Comparison of ENCODE assay signal across 9 cellular contexts in the genomic region with DNA sequence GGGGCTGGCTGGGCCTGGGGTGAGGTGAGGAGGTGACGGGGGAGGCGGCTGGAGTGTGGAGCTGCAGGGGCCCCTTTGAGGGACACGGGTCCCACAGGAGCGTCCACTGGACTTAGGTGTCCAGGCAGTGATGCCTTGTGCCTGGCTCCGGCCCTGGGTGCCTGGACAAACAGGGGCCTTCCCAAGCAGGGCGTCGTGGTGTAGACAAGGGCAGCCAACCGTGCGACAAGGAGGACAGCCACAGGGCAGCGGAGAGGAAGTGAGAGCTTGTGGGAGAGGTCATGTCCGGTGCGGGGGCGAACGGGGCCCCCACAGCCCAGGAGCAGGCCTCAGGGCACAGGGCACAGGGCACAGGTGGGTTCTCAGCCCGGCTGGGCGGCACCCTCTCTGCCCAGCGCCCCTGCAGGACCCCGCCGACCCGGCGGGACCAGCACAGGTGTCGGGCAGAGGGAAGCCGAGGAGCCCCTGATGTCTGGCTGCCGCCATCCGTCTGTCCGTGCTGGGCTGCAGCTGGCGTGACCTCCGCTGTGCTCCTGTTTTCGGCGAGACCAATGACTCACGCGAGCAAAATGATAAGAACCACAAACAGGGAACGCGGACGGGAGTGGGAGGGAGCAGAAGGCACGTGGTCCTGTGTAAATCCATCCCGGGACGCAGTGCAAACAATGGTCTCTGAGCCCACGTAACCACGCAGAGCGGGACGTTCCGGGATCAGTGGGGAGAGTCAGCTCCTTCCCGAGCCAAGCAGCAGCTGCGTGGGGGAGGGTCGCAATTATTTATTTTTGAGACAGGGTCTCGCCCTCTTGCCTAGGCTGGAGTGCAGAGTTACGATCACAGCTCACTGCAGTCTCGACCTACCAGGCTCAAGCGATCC. TPM values are rescaled to one million over a fixed set of nuclear protein-coding genes. Genes with fewer than 3 reads are reported as not detected.
DNase-seq lines count a peak whose midpoint lies in the region; ATAC-seq and TF ChIP-seq lines count a peak whose summit lies in the region.
"Had no signal": no experiment of that assay in that cellular context is flagged by ENCODE, and none has a peak within 500 bp of the region (broad histone marks: within the 10 kb centered on the region; RNA-seq: fewer than 3 reads in every experiment).

No MANE protein-coding gene starts in this region.

- H2BK15ac ChIP-seq in mesenchymal stem cell (ENCODE audit: low read depth, poor library complexity, severe bottlenecking), result peak overlapping the region; percentile 88

- no peaks in the 10 kb centered on the region for H3K36me3 ChIP-seq in adipocyte (ENCODE audit: control insufficient read depth, insufficient read depth, low read length, severe bottlenecking)
- no peaks in the 10 kb centered on the region for H3K36me3 ChIP-seq in mesenchymal stem cell (ENCODE audit: control insufficient read depth in 1 of 2, insufficient read depth in 2 of 2, low read depth in 1 of 2, low read length in 2 of 2)

- H3K27me3 ChIP-seq in adipocyte (replicated peaks; ENCODE audit: control insufficient read depth, insufficient read depth, low read length), result no peaks in the 10 kb centered on the region
- no peaks in the 10 kb centered on the region for H3K27me3 ChIP-seq in mesenchymal stem cell (ENCODE audit: control insufficient read depth in 1 of 2, insufficient read depth in 1 of 2, low read length in 2 of 2)

- H4K8ac ChIP-seq in mesenchymal stem cell (ENCODE audit: low read length), result peak overlapping the region; percentile 72

- no peaks in the 10 kb centered on the region for H3K79me1 ChIP-seq in mesenchymal stem cell (replicated peaks; ENCODE audit: low read length, poor library complexity, severe bottlenecking)

- peak overlapping the region; percentile 80 for H4K91ac ChIP-seq in mesenchymal stem cell (ENCODE audit: low read length)

- H2BK12ac ChIP-seq in mesenchymal stem cell (ENCODE audit: low read length in 2 of 2), result peak overlapping the region; percentile 28 to 70

- peak overlapping the region in 1 of 2 experiments; percentile 84 for H3K14ac ChIP-seq in mesenchymal stem cell (ENCODE audit: low read length in 2 of 2)

- no peak for TF ChIP-seq CTCF in 22Rv1 (IDR thresholded peaks at IDR 0.05)

- no peak overlapping the region for H2BK5ac ChIP-seq in mesenchymal stem cell (ENCODE audit: low read depth, low read length, poor library complexity, severe bottlenecking)

- peak overlapping the region in 1 of 2 experiments; percentile 70 for H3K4ac ChIP-seq in mesenchymal stem cell (ENCODE audit: low read depth in 1 of 2, low read length in 2 of 2)

- no peak overlapping the region for H3K23ac ChIP-seq in mesenchymal stem cell (ENCODE audit: low read length in 2 of 2)

- peak overlapping the region; percentile 31 for H2AK5ac ChIP-seq in mesenchymal stem cell (ENCODE audit: low read length, severe bottlenecking)

- H3K9me3 ChIP-seq in adipocyte (ENCODE audit: control insufficient read depth, low read length) (no peaks in the 10 kb centered on the region), mesenchymal stem cell (ENCODE audit: control insufficient read depth, low read length) (no peaks in the 10 kb centered on the region)

- TF ChIP-seq POLR2A in GM19099 (IDR thresholded peaks at IDR 0.05; ENCODE audit: extremely low read depth, insufficient read length, low read depth), result peak; percentile 50

- H3K4me2 ChIP-seq in mesenchymal stem cell (ENCODE audit: low read length, poor library complexity, severe bottlenecking), result peak overlapping the region; percentile 26

- 60% methylated on average over 50 of the region's 50 CpGs for WGBS in mesenchymal stem cell

- H3K4me1 ChIP-seq in adipocyte (ENCODE audit: control insufficient read depth, insufficient read depth, low read length), result peaks cover 11% of the 10 kb centered on the region
- peaks cover 32% of the 10 kb centered on the region for H3K4me1 ChIP-seq in mesenchymal stem cell (ENCODE audit: control insufficient read depth, insufficient read depth, low read depth, low read length)

- H3K18ac ChIP-seq in mesenchymal stem cell (ENCODE audit: low read depth in 1 of 2, low read length in 2 of 2), result peak overlapping the region; percentile 73 to 81

- peak; percentile 74 for ATAC-seq in HG03354 (IDR thresholded peaks at IDR 0.05; ENCODE audit: poor library complexity, severe bottlenecking, unreplicated experiment)

- H3K9ac ChIP-seq in adipocyte (ENCODE audit: low read length) (peak overlapping the region; percentile 32), mesenchymal stem cell (ENCODE audit: low read length) (peak overlapping the region; percentile 66)

- H3K4me3 ChIP-seq in adipocyte (ENCODE audit: low read length) (peak overlapping the region; percentile 54), mesenchymal stem cell (ENCODE audit: insufficient read depth in 1 of 2, low read depth in 1 of 2, low read length in 2 of 2) (peak overlapping the region in 1 of 2 experiments; percentile 54)

- H3K27ac ChIP-seq in 22Rv1 (peak overlapping the region; percentile 17; the same call in 1 of the 2 replicates), mesenchymal stem cell (ENCODE audit: low read length, poor library complexity, severe bottlenecking) (no peak overlapping the region)

- no peak overlapping the region for H2AFZ ChIP-seq in mesenchymal stem cell (ENCODE audit: low read depth, low read length)

- H2BK120ac ChIP-seq in mesenchymal stem cell (ENCODE audit: low read depth, low read length), result peak overlapping the region; percentile 30

- no peak for DNase-seq in adipocyte (ENCODE audit: low read depth)
- peak; percentile 89 for DNase-seq in mesenchymal stem cell
- DNase-seq in NCI-H1092 (lab: John Stamatoyannopoulos, UW), result no peak
- no peak for DNase-seq in NCI-H2196 (lab: John Stamatoyannopoulos, UW; ENCODE audit: unreplicated experiment)
- DNase-seq in amniotic stem cell (lab: John Stamatoyannopoulos, UW), result no peak
- DNase-seq: DND-41 had no signal

RNA-seq across cellular contexts. Expression of gene A4GALT, which starts 49.1 kb away (rescaled TPM):
- 10.1 TPM for polyA plus RNA-seq in mesenchymal stem cell (2013, experiment 1 of 2)
- polyA plus RNA-seq in mesenchymal stem cell (2013, experiment 2 of 2), result 9.6 TPM
